Comparison of ENCODE assay signal across 8 cellular contexts in the genomic region with DNA sequence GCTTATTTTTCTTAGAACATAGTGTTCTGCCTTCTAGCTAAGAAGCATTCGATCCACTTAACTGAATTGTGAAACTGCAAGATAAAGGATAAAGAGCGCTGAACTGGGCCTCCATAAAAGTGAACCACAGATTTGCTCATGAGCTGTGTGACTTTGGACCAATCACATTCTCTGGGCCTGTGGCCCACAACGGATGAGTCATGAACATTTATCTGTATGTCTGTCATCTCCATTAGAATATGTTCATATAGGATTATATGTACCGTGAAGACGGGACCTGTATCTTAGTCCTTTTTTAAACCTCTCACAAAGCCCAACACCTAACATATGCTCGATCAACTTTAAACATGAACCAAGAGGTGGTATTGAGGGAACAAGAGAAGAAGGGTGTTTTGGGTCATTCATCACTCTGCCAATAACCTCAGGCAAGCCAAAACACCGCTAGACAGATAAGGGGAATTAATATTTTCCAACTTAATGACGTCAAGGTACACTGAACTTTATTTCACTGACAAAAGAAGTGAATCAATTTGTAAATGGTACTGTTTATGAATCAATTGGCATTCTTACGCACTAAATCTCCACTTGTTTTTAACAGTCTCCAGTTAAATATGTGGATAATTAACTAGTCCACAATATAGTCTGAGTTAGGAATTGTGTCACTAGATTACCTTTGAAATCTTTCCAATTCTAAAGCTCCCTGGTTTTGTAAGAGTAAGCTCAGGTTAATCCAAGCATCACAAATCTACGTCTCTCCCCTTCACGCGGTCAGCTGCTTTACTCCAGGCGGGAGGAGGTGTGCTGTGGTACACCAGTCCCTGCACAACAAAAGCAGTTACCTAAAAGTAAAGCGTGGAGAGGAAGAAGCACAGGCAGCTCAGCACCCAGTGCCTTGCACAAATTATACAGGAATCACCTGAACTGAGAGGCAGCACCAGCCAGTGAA. TPM values are rescaled to one million over a fixed set of nuclear protein-coding genes. Genes with fewer than 3 reads are reported as not detected.
DNase-seq lines count a peak whose midpoint lies in the region; ATAC-seq and TF ChIP-seq lines count a peak whose summit lies in the region.

No MANE protein-coding gene starts in this region.

- no peak for TF ChIP-seq EP300 in gastroesophageal sphincter (IDR thresholded peaks at IDR 0.05)

- peak overlapping the region; percentile 91 for H3K4ac ChIP-seq in trophoblast cell (ENCODE audit: low read depth, low read length)

- H3K4me3 ChIP-seq in GM12865 (ENCODE audit: low read depth, low read length): peak overlapping the region; percentile 96
- H3K4me3 ChIP-seq in OCI-LY7 (ENCODE audit: low read depth, low read length, poor library complexity, severe bottlenecking): peak overlapping the region; percentile 96
- H3K4me3 ChIP-seq in gastroesophageal sphincter: peak overlapping the region; percentile 87 to 98
- peak overlapping the region; percentile 91 for H3K4me3 ChIP-seq in trophoblast cell (ENCODE audit: low read depth, low read length)

- H3K14ac ChIP-seq in trophoblast cell (ENCODE audit: low read length): peak overlapping the region; percentile 6

- no peak overlapping the region for H4K12ac ChIP-seq in trophoblast cell (ENCODE audit: low read depth, low read length)

- H3K9me3 ChIP-seq in OCI-LY7 (ENCODE audit: low read length): no peaks in the 10 kb centered on the region
- H3K9me3 ChIP-seq in gastroesophageal sphincter: no peaks in the 10 kb centered on the region
- no peaks in the 10 kb centered on the region for H3K9me3 ChIP-seq in trophoblast cell (ENCODE audit: insufficient read depth, low read depth, low read length)

- H3K79me2 ChIP-seq in OCI-LY7 (ENCODE audit: insufficient read depth, low read depth, low read length) (peaks cover 66% of the 10 kb centered on the region), trophoblast cell (ENCODE audit: control insufficient read depth, insufficient read depth, low read length, poor library complexity) (peaks cover 22% of the 10 kb centered on the region)

- H3K4me2 ChIP-seq in OCI-LY7 (ENCODE audit: low read length) (peak overlapping the region; percentile 85), trophoblast cell (ENCODE audit: low read length) (peak overlapping the region; percentile 69)

- no peak overlapping the region for H2BK12ac ChIP-seq in trophoblast cell (ENCODE audit: low read length)

- H4K20me1 ChIP-seq in OCI-LY7 (ENCODE audit: insufficient read depth, low read length): peaks cover 47% of the 10 kb centered on the region

- H3K79me1 ChIP-seq in trophoblast cell (ENCODE audit: low read length): peaks cover 7% of the 10 kb centered on the region

- H3K4me1 ChIP-seq in OCI-LY7 (ENCODE audit: insufficient read depth, low read length, poor library complexity, severe bottlenecking) (peaks cover 64% of the 10 kb centered on the region), gastroesophageal sphincter (peaks cover 9 to 63% (median 26%) of the 10 kb centered on the region in 3 donors), trophoblast cell (ENCODE audit: control insufficient read depth in 1 of 2, insufficient read depth in 2 of 2, low read length in 2 of 2) (peaks cover 3 to 12% of the 10 kb centered on the region in 2 experiments)

- no peak for TF ChIP-seq POLR2A in gastroesophageal sphincter (IDR thresholded peaks at IDR 0.05)

- H3K36me3 ChIP-seq in OCI-LY7 (ENCODE audit: insufficient read depth, low read length) (peaks cover 45% of the 10 kb centered on the region), gastroesophageal sphincter (no peaks in the 10 kb centered on the region), trophoblast cell (ENCODE audit: control insufficient read depth in 1 of 2, insufficient read depth in 2 of 2, low read length in 2 of 2) (no peaks in the 10 kb centered on the region)

- no peak overlapping the region for H4K91ac ChIP-seq in trophoblast cell (ENCODE audit: low read depth, low read length)

- no peak overlapping the region for H3K18ac ChIP-seq in trophoblast cell (ENCODE audit: low read length)

- no peak overlapping the region for H3K23ac ChIP-seq in trophoblast cell (ENCODE audit: low read length)

- intact Hi-C loops in OCI-LY7 (cut with micrococcal nuclease; ENCODE audit: unreplicated experiment): loop anchor here (2.0 to 5.0 kb wide), 2 partner anchors 105 to 186 kb away; partner anchors contain the start of genes ABITRAM, CTNNAL1 and ELP1
- intact Hi-C loops in activated T-helper 1 cell treated with anti-CD3 and anti-CD28 coated beads, Interleukin-12 subunit alpha, Interleukin-12 subunit beta, Interleukin-2, Interleukin-4 antibody, amounts not matched to agents 30 ng/mL and 10 ng/mL and 1 ng/mL, durations not matched to agents 14 hours and 24 hours and 36 hours (cut with micrococcal nuclease): loop anchor here (1.0 to 10.0 kb wide), 6 partner anchors 17 to 1833 kb away; partner anchors contain the start of genes EPB41L4B, RAD23B and TXN

- DNase-seq in GM12865 (ENCODE audit: low read depth) (no peak), OCI-LY7 (ENCODE audit: low spot score) (peak; percentile 52), trophoblast cell (peak; percentile 18 to 38), NCI-H1092 (lab: John Stamatoyannopoulos, UW) (no peak), NCI-H187 treated with DMSO at 0.1 percent for 48 hours (lab: John Stamatoyannopoulos, UW) (no peak)
- DNase-seq in activated T-helper 1 cell treated with anti-CD3 and anti-CD28 coated beads, Interleukin-12 subunit alpha, Interleukin-12 subunit beta, Interleukin-2, Interleukin-4 antibody, amounts not matched to agents 30 ng/mL and 10 ng/mL and 1 ng/mL, durations not matched to agents 14 hours and 24 hours and 36 hours (ENCODE audit: low spot score): peak; percentile 22

- POLR2A ChIA-PET in OCI-LY7 (lab: Charles Lee): interaction anchor here (0.7 to 4.1 kb wide), 6 partner anchors 10 to 17 kb away, joined by 3 to 53 read pairs (median 4); no protein-coding TSS in a partner anchor

- H3K27ac ChIP-seq in OCI-LY7 (ENCODE audit: low read depth, low read length, poor library complexity, severe bottlenecking) (peak overlapping the region; percentile 80), gastroesophageal sphincter (peak overlapping the region; percentile 62 to 95 (median 91)), trophoblast cell (ENCODE audit: low read depth, low read length) (no peak overlapping the region)

- peak overlapping the region; percentile 22 for H2BK5ac ChIP-seq in trophoblast cell (ENCODE audit: low read depth, low read length, poor library complexity)

- ATAC-seq in gastroesophageal sphincter (no peak), HG02759 (IDR thresholded peaks at IDR 0.05; ENCODE audit: unreplicated experiment) (no peak)

- H3K27me3 Mint-ChIP-seq in activated T-helper 1 cell treated with anti-CD3 and anti-CD28 coated beads, Interleukin-12 subunit alpha, Interleukin-12 subunit beta, Interleukin-2, Interleukin-4 antibody, amounts not matched to agents 30 ng/mL and 10 ng/mL and 1 ng/mL, durations not matched to agents 14 hours and 24 hours and 36 hours (ENCODE audit: insufficient read depth): no peaks in the 10 kb centered on the region

- peak overlapping the region; percentile 95 for H3K4me3 Mint-ChIP-seq in activated T-helper 1 cell treated with anti-CD3 and anti-CD28 coated beads, Interleukin-12 subunit alpha, Interleukin-12 subunit beta, Interleukin-2, Interleukin-4 antibody, amounts not matched to agents 30 ng/mL and 10 ng/mL and 1 ng/mL, durations not matched to agents 14 hours and 24 hours and 36 hours

- H2AFZ ChIP-seq in OCI-LY7 (ENCODE audit: low read length) (no peak overlapping the region), trophoblast cell (ENCODE audit: insufficient read depth, low read length, poor library complexity) (peak overlapping the region; percentile 54)

- 22 to 25% methylated on average over 7 to 13 of the region's 14 CpGs for WGBS in gastroesophageal sphincter (ENCODE audit: low coverage in 1 of 2), 2 donors
- WGBS in trophoblast cell (ENCODE audit: extremely low coverage, insufficient coverage, insufficient read length): no CpG with 5 or more reads among the region's 14 CpGs

- TF ChIP-seq CTCF in GM12865 (IDR thresholded peaks at IDR 0.05; ENCODE audit: insufficient read depth, low read depth, low read length, missing control alignments) (no peak), OCI-LY7 (conservative IDR thresholded peaks at IDR 0.05; ENCODE audit: low read length) (no peak), gastroesophageal sphincter (IDR thresholded peaks at IDR 0.05) (no peak)

- CTCF ChIA-PET in OCI-LY7 (lab: Charles Lee; ENCODE audit: unreplicated experiment): interaction anchor here (0.8 kb wide), 1 partner anchor 8 kb away, joined by 3 read pairs; no protein-coding TSS in a partner anchor

- H3K9me3 Mint-ChIP-seq in activated T-helper 1 cell treated with anti-CD3 and anti-CD28 coated beads, Interleukin-12 subunit alpha, Interleukin-12 subunit beta, Interleukin-2, Interleukin-4 antibody, amounts not matched to agents 30 ng/mL and 10 ng/mL and 1 ng/mL, durations not matched to agents 14 hours and 24 hours and 36 hours: no peaks in the 10 kb centered on the region

- peak overlapping the region; percentile 87 for H3K27ac Mint-ChIP-seq in activated T-helper 1 cell treated with anti-CD3 and anti-CD28 coated beads, Interleukin-12 subunit alpha, Interleukin-12 subunit beta, Interleukin-2, Interleukin-4 antibody, amounts not matched to agents 30 ng/mL and 10 ng/mL and 1 ng/mL, durations not matched to agents 14 hours and 24 hours and 36 hours

- H2AK5ac ChIP-seq in trophoblast cell (ENCODE audit: low read length): peak overlapping the region; percentile 81

- H3K27me3 ChIP-seq in gastroesophageal sphincter (no peaks in the 10 kb centered on the region), trophoblast cell (ENCODE audit: insufficient read depth, low read length) (no peaks in the 10 kb centered on the region)

- BruUV-seq in OCI-LY7 (replicated peaks; lab: Mats Ljungman, UMichigan): TSS peak; percentile 66

- no peak overlapping the region for H2BK120ac ChIP-seq in trophoblast cell (ENCODE audit: insufficient read depth, low read length, poor library complexity)

- no peaks in the 10 kb centered on the region for H3K9me2 ChIP-seq in OCI-LY7 (ENCODE audit: insufficient read depth, low read length)

- no peak overlapping the region for H4K8ac ChIP-seq in trophoblast cell (ENCODE audit: low read depth, low read length)

- H3K9ac ChIP-seq in trophoblast cell (ENCODE audit: low read length): no peak overlapping the region

- H3K4me1 Mint-ChIP-seq in activated T-helper 1 cell treated with anti-CD3 and anti-CD28 coated beads, Interleukin-12 subunit alpha, Interleukin-12 subunit beta, Interleukin-2, Interleukin-4 antibody, amounts not matched to agents 30 ng/mL and 10 ng/mL and 1 ng/mL, durations not matched to agents 14 hours and 24 hours and 36 hours (ENCODE audit: low read depth): peaks cover 48% of the 10 kb centered on the region

- H3K36me3 Mint-ChIP-seq in activated T-helper 1 cell treated with anti-CD3 and anti-CD28 coated beads, Interleukin-12 subunit alpha, Interleukin-12 subunit beta, Interleukin-2, Interleukin-4 antibody, amounts not matched to agents 30 ng/mL and 10 ng/mL and 1 ng/mL, durations not matched to agents 14 hours and 24 hours and 36 hours (ENCODE audit: low read depth): peaks cover 30% of the 10 kb centered on the region

RNA-seq across cellular contexts. Expression of gene TMEM245, which starts 1.6 kb away (rescaled TPM):
- total RNA-seq in OCI-LY7 (2014; rRNA removed; shearing (Covaris generic)): 19.4 and 22.0 TPM in 2 replicates
- 36.1 and 40.8 TPM in 2 replicates for total RNA-seq in OCI-LY7 (2022)
- 26.9 and 29.4 TPM in 2 replicates for total RNA-seq in activated T-helper 1 cell treated with anti-CD3 and anti-CD28 coated beads, Interleukin-12 subunit alpha, Interleukin-12 subunit beta, Interleukin-2, Interleukin-4 antibody, amounts not matched to agents 30 ng/mL and 10 ng/mL and 1 ng/mL, durations not matched to agents 14 hours and 24 hours and 36 hours
- 100 to 1,000 TPM; 130 to 180 (median 142) TPM for total RNA-seq in gastroesophageal sphincter
- 48.2 and 49.2 TPM in 2 replicates for polyA plus RNA-seq in trophoblast cell (2013)

RNA-seq across cellular contexts. Expression of gene FRRS1L, which starts 48.9 kb away (rescaled TPM):
- not detected in 2 replicates for total RNA-seq in OCI-LY7 (2014; rRNA removed; shearing (Covaris generic))
- not detected in 2 replicates for total RNA-seq in OCI-LY7 (2022)
- total RNA-seq in activated T-helper 1 cell treated with anti-CD3 and anti-CD28 coated beads, Interleukin-12 subunit alpha, Interleukin-12 subunit beta, Interleukin-2, Interleukin-4 antibody, amounts not matched to agents 30 ng/mL and 10 ng/mL and 1 ng/mL, durations not matched to agents 14 hours and 24 hours and 36 hours: not detected in 2 replicates
- total RNA-seq in gastroesophageal sphincter: 10 to 100 TPM in 2 of 4 donors, 1 to 10 TPM in 2; 4.6 to 11.5 (median 10.1) TPM
- polyA plus RNA-seq in trophoblast cell (2013): 0.04 and 0.10 TPM in 2 replicates

Comparison
In these comparisons a context has a peak if more than half of its experiments do, and no peak if none do; other contexts are left out.
1. DNase-seq: peak in OCI-LY7 (single experiment), activated T-helper 1 cell treated with anti-CD3 and anti-CD28 coated beads, Interleukin-12 subunit alpha, Interleukin-12 subunit beta, Interleukin-2, Interleukin-4 antibody, amounts not matched to agents 30 ng/mL and 10 ng/mL and 1 ng/mL, durations not matched to agents 14 hours and 24 hours and 36 hours (single experiment) and trophoblast cell (2 of 2); none in GM12865 (single experiment), NCI-H1092 (single experiment) and NCI-H187 treated with DMSO at 0.1 percent for 48 hours (single experiment).
2. Peak in every context shown above with its lines, with median percentiles within 50 percentile points of each other: H3K4me3 ChIP-seq.